ENCODE assay signal across 8 cellular contexts in genomic region chr7:23531794-23532489, GRCh38. TPM values are rescaled to one million over a fixed set of nuclear protein-coding genes. Genes with fewer than 3 reads are reported as not detected.
A peak's percentile ranks its signal among the peaks of the same experiment; 100 is the strongest.
DNase-seq lines count a peak whose midpoint lies in the region; ATAC-seq and TF ChIP-seq lines count a peak whose summit lies in the region.

TRA2A (minus strand) TSS chr7:23531981; CDS start chr7:23531824, 157 bp downstream.

- peaks cover 33% of the 10 kb centered on the region for H3K4me1 ChIP-seq in CD4-positive, CD25-positive, alpha-beta regulatory T cell (ENCODE audit: control insufficient read depth, insufficient read depth, low read length, poor library complexity, severe bottlenecking)
- peaks cover 30 to 42% of the 10 kb centered on the region in 2 donors for H3K4me1 ChIP-seq in left lung

- no peaks in the 10 kb centered on the region for H3K27me3 ChIP-seq in CD4-positive, CD25-positive, alpha-beta regulatory T cell (ENCODE audit: control insufficient read depth, insufficient read depth, low read length)
- no peaks in the 10 kb centered on the region for H3K27me3 ChIP-seq in left lung

- peak within 1 kb of the TSS; percentile 100 for H3K4me3 ChIP-seq in CD4-positive, CD25-positive, alpha-beta regulatory T cell (ENCODE audit: low read depth, low read length)
- peak within 1 kb of the TSS; percentile 79 to 96 for H3K4me3 ChIP-seq in left lung

- peaks cover 11% of the 10 kb centered on the region for H3K36me3 Mint-ChIP-seq in CD4-positive, CD25-positive, alpha-beta regulatory T cell
- H3K36me3 Mint-ChIP-seq in dendritic cell treated with granulocyte-macrophage colony-stimulating factor and Interleukin-4, amounts not matched to agents 40 ng/mL and 50 ng/mL, for 4 days (ENCODE audit: low read depth), result peaks cover 23% of the 10 kb centered on the region

- H3K27me3 Mint-ChIP-seq in CD4-positive, CD25-positive, alpha-beta regulatory T cell, result peaks cover 5% of the 10 kb centered on the region
- H3K27me3 Mint-ChIP-seq in dendritic cell treated with granulocyte-macrophage colony-stimulating factor and Interleukin-4, amounts not matched to agents 40 ng/mL and 50 ng/mL, for 4 days, result no peaks in the 10 kb centered on the region

- ATAC-seq in CD4-positive, CD25-positive, alpha-beta regulatory T cell (ENCODE audit: low read depth in 2 of 2), result peak; percentile 96 to 97
- peak; percentile 93 for ATAC-seq in GM19438 (IDR thresholded peaks at IDR 0.05; ENCODE audit: low read depth, unreplicated experiment)
- ATAC-seq in HG03571 (IDR thresholded peaks at IDR 0.05; ENCODE audit: unreplicated experiment), result peak; percentile 95
- peak; percentile 96 for ATAC-seq in left lung

- intact Hi-C loops in dendritic cell treated with granulocyte-macrophage colony-stimulating factor and Interleukin-4, amounts not matched to agents 40 ng/mL and 50 ng/mL, for 4 days (cut with micrococcal nuclease), result loop anchor here (2.0 to 10.0 kb wide), 5 partner anchors 55 to 1650 kb away; partner anchors contain the start of genes CCDC126 and NUP42
- intact Hi-C loops in left lung (cut with DNase I), result no loop called here

- peaks cover 29 to 49% (median 39%) of the 10 kb centered on the region in 4 donors for H3K4me1 Mint-ChIP-seq in CD4-positive, CD25-positive, alpha-beta regulatory T cell
- peaks cover 38% of the 10 kb centered on the region for H3K4me1 Mint-ChIP-seq in dendritic cell treated with granulocyte-macrophage colony-stimulating factor and Interleukin-4, amounts not matched to agents 40 ng/mL and 50 ng/mL, for 4 days (ENCODE audit: low read depth)

- H3K9me3 ChIP-seq in CD4-positive, CD25-positive, alpha-beta regulatory T cell (ENCODE audit: control insufficient read depth in 2 of 2, low read length in 2 of 2), result no peaks in the 10 kb centered on the region
- H3K9me3 ChIP-seq in left lung, result no peaks in the 10 kb centered on the region

- peaks cover 0 to 2% (median 0%) of the 10 kb centered on the region in 7 donors for H3K9me3 Mint-ChIP-seq in CD4-positive, CD25-positive, alpha-beta regulatory T cell
- H3K9me3 Mint-ChIP-seq in dendritic cell treated with granulocyte-macrophage colony-stimulating factor and Interleukin-4, amounts not matched to agents 40 ng/mL and 50 ng/mL, for 4 days, result no peaks in the 10 kb centered on the region

- H3K27ac ChIP-seq in CD4-positive, CD25-positive, alpha-beta regulatory T cell (ENCODE audit: insufficient read depth, low read length, poor library complexity, severe bottlenecking), result peak within 1 kb of the TSS; percentile 96
- H3K27ac ChIP-seq in left lung, result peak within 1 kb of the TSS; percentile 96 to 97

- peak within 1 kb of the TSS; percentile 98 to 99 (median 99) for H3K4me3 Mint-ChIP-seq in CD4-positive, CD25-positive, alpha-beta regulatory T cell
- peak within 1 kb of the TSS; percentile 99 for H3K4me3 Mint-ChIP-seq in dendritic cell treated with granulocyte-macrophage colony-stimulating factor and Interleukin-4, amounts not matched to agents 40 ng/mL and 50 ng/mL, for 4 days

- DNase-seq in CD4-positive, CD25-positive, alpha-beta regulatory T cell, result peak; percentile 93 to 96 (median 94)
- DNase-seq in NCI-H774 (lab: John Stamatoyannopoulos, UW) (peak; percentile 91), left lung (peak; percentile 98 to 99)
- DNase-seq in activated CD4-positive, alpha-beta T cell treated with anti-CD3 and anti-CD28 coated beads, Interleukin-2, amount 50 U/mL, for 4 hours, result peak; percentile 97 to 98
- DNase-seq in stimulated activated CD4-positive, alpha-beta T cell treated with anti-CD3 and anti-CD28 coated beads, Interleukin-2, amount 100 ng/mL, for 4 hours (ENCODE audit: low read depth), result peak; percentile 94

- peak within 1 kb of the TSS; percentile 95 to 100 (median 99) for H3K27ac Mint-ChIP-seq in CD4-positive, CD25-positive, alpha-beta regulatory T cell
- H3K27ac Mint-ChIP-seq in dendritic cell treated with granulocyte-macrophage colony-stimulating factor and Interleukin-4, amounts not matched to agents 40 ng/mL and 50 ng/mL, for 4 days, result peak within 1 kb of the TSS; percentile 97

- TF ChIP-seq CTCF in left lung (IDR thresholded peaks at IDR 0.05), result no peak

- H3K36me3 ChIP-seq in CD4-positive, CD25-positive, alpha-beta regulatory T cell (ENCODE audit: control insufficient read depth, insufficient read depth, low read length), result peaks cover 2% of the 10 kb centered on the region
- H3K36me3 ChIP-seq in left lung, result no peaks in the 10 kb centered on the region

RNA-seq across cellular contexts. Expression of gene TRA2A, which starts in this region (rescaled TPM):
- 292 TPM for total RNA-seq in CD4-positive, CD25-positive, alpha-beta regulatory T cell
- 10 to 100 TPM; 32.6 to 71.6 (median 51.0) TPM for polyA plus RNA-seq in CD4-positive, CD25-positive, alpha-beta regulatory T cell
- 10 to 100 TPM; 68.1 to 75.8 TPM for total RNA-seq in left lung

Comparison
In these comparisons a context has a peak if more than half of its experiments do, and no peak if none do; other contexts are left out.
1. Peak in every context shown above with its lines: DNase-seq, ATAC-seq, H3K4me3 ChIP-seq and H3K27ac ChIP-seq.